In the genomic region with DNA sequence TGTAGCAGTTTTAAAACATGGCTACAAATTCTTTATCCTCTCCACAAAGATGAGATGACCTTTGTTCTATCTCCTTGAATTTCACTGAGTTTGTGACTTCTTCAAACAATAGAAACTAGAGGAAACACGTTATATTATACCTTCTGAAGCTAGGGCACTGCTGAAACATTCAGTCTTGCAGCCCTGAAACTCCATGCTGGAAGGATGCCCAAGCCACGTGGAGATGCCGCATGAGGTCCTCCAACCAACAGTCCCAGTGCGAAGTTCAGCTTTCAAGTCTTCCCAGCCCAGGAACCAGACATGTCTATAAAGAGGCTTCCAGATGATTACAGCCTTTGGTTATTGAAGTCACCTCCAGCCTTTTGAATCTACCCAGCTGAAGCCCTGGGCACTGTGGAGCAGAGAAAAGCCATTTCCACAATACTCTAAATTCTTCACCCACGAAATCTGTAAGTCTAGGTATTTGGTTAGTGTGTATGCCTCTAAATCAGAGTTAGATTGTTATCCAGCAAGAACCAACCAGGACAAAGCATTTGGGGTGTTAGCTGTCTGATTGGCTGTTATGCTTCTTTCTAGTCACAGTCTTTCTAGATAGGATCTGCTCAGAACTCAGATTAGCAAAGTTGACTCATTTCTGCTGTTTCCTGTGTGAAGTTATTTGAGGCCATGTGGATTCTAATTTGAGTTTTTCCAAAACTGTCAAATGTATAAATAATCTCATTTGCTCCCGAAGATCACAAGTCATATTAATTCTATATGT, we compare ENCODE assay signal across 13 cellular contexts.
DNase-seq lines count a peak whose midpoint lies in the region; ATAC-seq, FAIRE-seq and TF ChIP-seq lines count a peak whose summit lies in the region.
"Had no signal": no experiment of that assay in that cellular context is flagged by ENCODE, and none has a peak within 500 bp of the region (broad histone marks: within the 10 kb centered on the region; RNA-seq: fewer than 3 reads in every experiment).

No MANE protein-coding gene starts in this region.

- no peaks in the 10 kb centered on the region for H3K4me1 ChIP-seq in endothelial cell of umbilical vein (ENCODE audit: control insufficient read depth, extremely low read depth, insufficient read depth, low read length)
- H3K4me1 ChIP-seq: adrenal gland had no signal

- TF ChIP-seq CTCF in endothelial cell of umbilical vein (IDR thresholded peaks at IDR 0.05; ENCODE audit: extremely low read depth in 1 of 2, insufficient read depth in 1 of 2, low read depth in 1 of 2, low read length in 2 of 2), result no peak

- FAIRE-seq in endothelial cell of umbilical vein (lab: Jason Lieb, UNC), result no peak

- no peak overlapping the region for H3K9ac ChIP-seq in endothelial cell of umbilical vein (replicated peaks; ENCODE audit: extremely low read depth, insufficient read depth, low read length)

- H3K27ac ChIP-seq in endothelial cell of umbilical vein (ENCODE audit: insufficient read depth, low read depth, low read length), result no peak overlapping the region
- H3K27ac ChIP-seq: adrenal gland had no signal

- no peaks in the 10 kb centered on the region for H3K36me3 ChIP-seq in endothelial cell of umbilical vein (ENCODE audit: control insufficient read depth in 2 of 2, extremely low read depth in 1 of 2, insufficient read depth in 2 of 2, low read length in 2 of 2)
- H3K36me3 ChIP-seq: adrenal gland, heart left ventricle had no signal

- no peaks in the 10 kb centered on the region for H3K79me2 ChIP-seq in endothelial cell of umbilical vein (ENCODE audit: control insufficient read depth, insufficient read depth, low read length)

- CTCF ChIA-PET in endothelial cell of umbilical vein (lab: Charles Lee), result no interaction called here

- no peaks in the 10 kb centered on the region for H3K9me1 ChIP-seq in endothelial cell of umbilical vein (replicated peaks; ENCODE audit: control insufficient read depth, extremely low read depth, insufficient read depth, low read length)

- no peaks in the 10 kb centered on the region for H3K27me3 ChIP-seq in endothelial cell of umbilical vein (ENCODE audit: control insufficient read depth in 2 of 2, insufficient read depth in 2 of 2, low read length in 2 of 2)
- H3K27me3 ChIP-seq: adrenal gland, heart left ventricle had no signal

- dilution Hi-C loops in endothelial cell of umbilical vein (cut with MboI; ENCODE audit: extremely low pct_ligation_motif_present, low sequenced_read_pairs), result no loop called here

- no peak overlapping the region for H2AFZ ChIP-seq in endothelial cell of umbilical vein (ENCODE audit: low read depth, low read length)

- BruUV-seq in endothelial cell of umbilical vein (replicated peaks; lab: Mats Ljungman, UMichigan), result no TSS peak

- H3K4me3 ChIP-seq in endothelial cell of umbilical vein (replicated peaks in 1 of 3; ENCODE audit: insufficient read depth in 1 of 3, low read depth in 1 of 3, low read length in 3 of 3), result no peak overlapping the region
- H3K4me3 ChIP-seq: adrenal gland, heart left ventricle had no signal

- no peak for TF ChIP-seq POLR2A in endothelial cell of umbilical vein (IDR thresholded peaks at IDR 0.05; ENCODE audit: low read depth, low read length)

- POLR2A ChIA-PET in endothelial cell of umbilical vein (lab: Charles Lee), result no interaction called here

- DNase-seq in A172 (ENCODE audit: low spot score) (peak; percentile 61), KBM-7 (peak; percentile 43), endothelial cell of umbilical vein (ENCODE audit: low read depth, low spot score) (peak; percentile 7), G401 (ENCODE audit: low spot score) (no peak), posterior vena cava (ENCODE audit: low spot score) (no peak)
- DNase-seq in stimulated activated CD4-positive, alpha-beta T cell treated with anti-CD3 and anti-CD28 coated beads, Interleukin-4, amount 100 ng/mL, for 24 hours, result no peak
- no peak for DNase-seq in activated CD4-positive, alpha-beta T cell treated with anti-CD3 and anti-CD28 coated beads, Interleukin-2, amount 50 U/mL, for 1 hour
- DNase-seq: C1 segment of cervical spinal cord; NK-92 treated with Interleukin-12 subunit alpha and Interleukin-12 subunit beta, amount 100 ng/mL, for 24 hours had no signal

- no peak overlapping the region for H3K4me2 ChIP-seq in endothelial cell of umbilical vein (ENCODE audit: insufficient read depth, low read length)

- intact Hi-C loops in endothelial cell of umbilical vein (cut with micrococcal nuclease), result loop anchor here (10.0 kb wide), 1 partner anchor 330 kb away; no protein-coding TSS in a partner anchor
- intact Hi-C loops in posterior vena cava (cut with DNase I), result no loop called here

- peak; percentile 43 for ATAC-seq in GM19025 (IDR thresholded peaks at IDR 0.05; ENCODE audit: low read depth, unreplicated experiment)
- ATAC-seq: activated CD4-positive, CD25-positive, alpha-beta regulatory T cell treated with anti-CD3 and anti-CD28 coated beads, Interleukin-2, amount 50 U/mL, for 24 hours had no signal

- in situ Hi-C loops in KBM-7 (cut with MboI; ENCODE audit: low pct_unique_long_range_greater_than_20kb, low sequenced_read_pairs) (no loop called here), G401 (cut with HindIII; ENCODE audit: low sequenced_read_pairs) (no loop called here)

- H4K20me1 ChIP-seq in endothelial cell of umbilical vein (replicated peaks; ENCODE audit: control insufficient read depth, extremely low read depth, insufficient read depth, low read length), result no peaks in the 10 kb centered on the region

- H3K9me3 ChIP-seq in endothelial cell of umbilical vein (replicated peaks; ENCODE audit: control insufficient read depth, insufficient read depth, low read length), result no peaks in the 10 kb centered on the region
- H3K9me3 ChIP-seq: adrenal gland had no signal

TF ChIP-seq in endothelial cell of umbilical vein, 7 proteins besides CTCF, POLR2A, EP300 and RAD21:
- TF ChIP-seq EZH2 (IDR thresholded peaks at IDR 0.05; ENCODE audit: borderline replicate concordance, low read depth, low read length, severe bottlenecking) (no peak), GATA2 (IDR thresholded peaks at IDR 0.05; ENCODE audit: insufficient read depth, insufficient read length, low read depth, low read length) (peak; percentile 76)
TF ChIP-seq in endothelial cell of umbilical vein: peak in this region for 1.

Comparison
In these comparisons a context has a peak if more than half of its experiments do, and no peak if none do; other contexts are left out.
1. DNase-seq: peak in A172 (single experiment), KBM-7 (single experiment) and endothelial cell of umbilical vein (single experiment); none in G401 (single experiment), posterior vena cava (single experiment), stimulated activated CD4-positive, alpha-beta T cell treated with anti-CD3 and anti-CD28 coated beads, Interleukin-4, amount 100 ng/mL, for 24 hours (single experiment) and activated CD4-positive, alpha-beta T cell treated with anti-CD3 and anti-CD28 coated beads, Interleukin-2, amount 50 U/mL, for 1 hour (single experiment).